In genomic region chr4:167109859-167110258, GRCh38 we compare ENCODE assay signal across 2 cellular contexts.
TF ChIP-seq lines count a peak whose summit lies in the region.

No MANE protein-coding gene starts in this region.

TF ChIP-seq in H1, 55 proteins besides CTCF, POLR2A, EP300 and RAD21 (continued from another document):
- TF ChIP-seq CHD7 (IDR thresholded peaks at IDR 0.05; ENCODE audit: insufficient replicate concordance, low read length) (no peak), KDM1A (IDR thresholded peaks at IDR 0.05; ENCODE audit: borderline replicate concordance, low read length) (no peak), YY1 (IDR thresholded peaks at IDR 0.05; ENCODE audit: low read depth, low read length) (no peak), JUND (IDR thresholded peaks at IDR 0.05; ENCODE audit: low read length) (no peak), ATF2 (IDR thresholded peaks at IDR 0.05; ENCODE audit: low read length) (no peak), TAF1 (IDR thresholded peaks at IDR 0.05; ENCODE audit: low read depth, low read length) (no peak), SP2 (IDR thresholded peaks at IDR 0.05; ENCODE audit: low read length) (no peak)

TF ChIP-seq in WTC11, 78 proteins besides CTCF, POLR2A, EP300 and RAD21 (continued from another document):
- TF ChIP-seq NFYB (CRISPR knock-in tag; conservative IDR thresholded peaks at IDR 0.05; ENCODE audit: low read depth): no peak
- no peak for TF ChIP-seq KAT7 (CRISPR knock-in tag; IDR thresholded peaks at IDR 0.05; ENCODE audit: borderline replicate concordance)
- TF ChIP-seq CBFB (CRISPR knock-in tag; IDR thresholded peaks at IDR 0.05; ENCODE audit: low read depth): no peak
TF ChIP-seq in WTC11: peak in this region for 0.
